9 cellular contexts compared by ENCODE assay signal in genomic region chr6:118706702-118707101, GRCh38. TPM values are rescaled to one million over a fixed set of nuclear protein-coding genes. Genes with fewer than 3 reads are reported as not detected.
DNase-seq lines count a peak whose midpoint lies in the region; ATAC-seq and TF ChIP-seq lines count a peak whose summit lies in the region.
"Had no signal": no experiment of that assay in that cellular context is flagged by ENCODE, and none has a peak within 500 bp of the region (broad histone marks: within the 10 kb centered on the region; RNA-seq: fewer than 3 reads in every experiment).

No MANE protein-coding gene starts in this region.

- ATAC-seq in activated CD8-positive, alpha-beta T cell treated with anti-CD3 and anti-CD28 coated beads, Interleukin-2, amount 10 ng/mL, durations not matched to agents 7 days and 5 days = no peak
- ATAC-seq in HG02884 (IDR thresholded peaks at IDR 0.05; ENCODE audit: unreplicated experiment) = no peak

- H3K14ac ChIP-seq in mesenchymal stem cell (ENCODE audit: low read length in 2 of 2) = peak overlapping the region in 1 of 2 experiments; percentile 91

- CTCF ChIA-PET in activated CD8-positive, alpha-beta T cell treated with anti-CD3 and anti-CD28 coated beads, Interleukin-2, amount 10 ng/mL, durations not matched to agents 7 days and 5 days (lab: Charles Lee) = interaction anchor here (1.0 to 7.4 kb wide), 11 partner anchors 9 to 422 kb away, joined by 3 to 35 read pairs (median 5); no protein-coding TSS in a partner anchor

- no peaks in the 10 kb centered on the region for H3K27me3 Mint-ChIP-seq in activated CD8-positive, alpha-beta T cell treated with anti-CD3 and anti-CD28 coated beads, Interleukin-2, amount 10 ng/mL, durations not matched to agents 7 days and 5 days (ENCODE audit: low read depth)

- peak overlapping the region; percentile 85 for H3K27ac Mint-ChIP-seq in activated CD8-positive, alpha-beta T cell treated with anti-CD3 and anti-CD28 coated beads, Interleukin-2, amount 10 ng/mL, durations not matched to agents 7 days and 5 days

- H3K4me1 Mint-ChIP-seq in activated CD8-positive, alpha-beta T cell treated with anti-CD3 and anti-CD28 coated beads, Interleukin-2, amount 10 ng/mL, durations not matched to agents 7 days and 5 days (ENCODE audit: low read depth) = peaks cover 60% of the 10 kb centered on the region

- TF ChIP-seq CTCF in GM12864 (IDR thresholded peaks at IDR 0.05; ENCODE audit: low read depth, low read length, missing control alignments) = no peak

- H4K91ac ChIP-seq in mesenchymal stem cell (ENCODE audit: low read length) = no peak overlapping the region

- peaks cover 56% of the 10 kb centered on the region for H3K36me3 Mint-ChIP-seq in activated CD8-positive, alpha-beta T cell treated with anti-CD3 and anti-CD28 coated beads, Interleukin-2, amount 10 ng/mL, durations not matched to agents 7 days and 5 days (ENCODE audit: low read depth)

- peak overlapping the region; percentile 95 for H3K27ac ChIP-seq in mesenchymal stem cell (ENCODE audit: low read length, poor library complexity, severe bottlenecking)

- peak overlapping the region; percentile 63 to 92 for H2BK12ac ChIP-seq in mesenchymal stem cell (ENCODE audit: low read length in 2 of 2)

- H2AK5ac ChIP-seq in mesenchymal stem cell (ENCODE audit: low read length, severe bottlenecking) = peak overlapping the region; percentile 86

- in situ Hi-C loops in ACHN (cut with HindIII; ENCODE audit: low pct_ligation_motif_present, low pct_unique_long_range_greater_than_20kb, low sequenced_read_pairs) = no loop called here

- H2AFZ ChIP-seq in mesenchymal stem cell (ENCODE audit: low read depth, low read length) = no peak overlapping the region

- H3K27me3 ChIP-seq in mesenchymal stem cell (ENCODE audit: control insufficient read depth in 1 of 2, insufficient read depth in 1 of 2, low read length in 2 of 2) = no peaks in the 10 kb centered on the region

- H3K9ac ChIP-seq in mesenchymal stem cell (ENCODE audit: low read length) = no peak overlapping the region

- H3K79me1 ChIP-seq in mesenchymal stem cell (replicated peaks; ENCODE audit: low read length, poor library complexity, severe bottlenecking) = peaks cover 6% of the 10 kb centered on the region

- peak overlapping the region; percentile 26 for H2BK15ac ChIP-seq in mesenchymal stem cell (ENCODE audit: low read depth, poor library complexity, severe bottlenecking)

- H4K8ac ChIP-seq in mesenchymal stem cell (ENCODE audit: low read length) = no peak overlapping the region

- DNase-seq in ACHN (peak; percentile 94), GM12864 (ENCODE audit: low read depth) (no peak), mesenchymal stem cell (no peak), C1 segment of cervical spinal cord (lab: John Stamatoyannopoulos, UW) (no peak), ureter (ENCODE audit: low spot score) (no peak)
- DNase-seq in activated CD8-positive, alpha-beta T cell treated with anti-CD3 and anti-CD28 coated beads, Interleukin-2, amount 10 ng/mL, durations not matched to agents 7 days and 5 days = no peak
- DNase-seq in activated effector memory CD4-positive, alpha-beta T cell treated with anti-CD3 and anti-CD28 coated beads, Interleukin-2, amount 50 U/mL, for 16 hours = no peak
- DNase-seq: NCI-H1694 treated with DMSO at 0.1 percent for 48 hours had no signal

- H2BK120ac ChIP-seq in mesenchymal stem cell (ENCODE audit: low read depth, low read length) = no peak overlapping the region

- H3K36me3 ChIP-seq in mesenchymal stem cell (ENCODE audit: control insufficient read depth in 1 of 2, insufficient read depth in 2 of 2, low read depth in 1 of 2, low read length in 2 of 2) = no peaks in the 10 kb centered on the region

- H3K4me3 ChIP-seq in GM12864 (ENCODE audit: low read depth, low read length) (peak overlapping the region; percentile 3; the same call in 1 of the 2 replicates), mesenchymal stem cell (ENCODE audit: insufficient read depth in 1 of 2, low read depth in 1 of 2, low read length in 2 of 2) (no peak overlapping the region)

- H2BK5ac ChIP-seq in mesenchymal stem cell (ENCODE audit: low read depth, low read length, poor library complexity, severe bottlenecking) = no peak overlapping the region

- peak overlapping the region in 1 of 2 experiments; percentile 6 for H3K18ac ChIP-seq in mesenchymal stem cell (ENCODE audit: low read depth in 1 of 2, low read length in 2 of 2)

- H3K9me3 Mint-ChIP-seq in activated CD8-positive, alpha-beta T cell treated with anti-CD3 and anti-CD28 coated beads, Interleukin-2, amount 10 ng/mL, durations not matched to agents 7 days and 5 days (ENCODE audit: insufficient read depth) = no peaks in the 10 kb centered on the region

- peaks cover 7% of the 10 kb centered on the region for H3K4me1 ChIP-seq in mesenchymal stem cell (ENCODE audit: control insufficient read depth, insufficient read depth, low read depth, low read length)

- no peak overlapping the region for H3K23ac ChIP-seq in mesenchymal stem cell (ENCODE audit: low read length in 2 of 2)

- H3K4me3 Mint-ChIP-seq in activated CD8-positive, alpha-beta T cell treated with anti-CD3 and anti-CD28 coated beads, Interleukin-2, amount 10 ng/mL, durations not matched to agents 7 days and 5 days = peak overlapping the region; percentile 77

- POLR2A ChIA-PET in activated CD8-positive, alpha-beta T cell treated with anti-CD3 and anti-CD28 coated beads, Interleukin-2, amount 10 ng/mL, durations not matched to agents 7 days and 5 days (lab: Charles Lee) = interaction anchor here (0.5 to 2.3 kb wide), 7 partner anchors 10 to 1025 kb away, joined by 3 to 9 read pairs (median 6); partner anchors contain the start of gene CEP85L

- 93% methylated on average over 3 of the region's 3 CpGs for WGBS in mesenchymal stem cell

- H3K4me2 ChIP-seq in mesenchymal stem cell (ENCODE audit: low read length, poor library complexity, severe bottlenecking) = peak overlapping the region; percentile 23

- H3K4ac ChIP-seq in mesenchymal stem cell (ENCODE audit: low read depth in 1 of 2, low read length in 2 of 2) = peak overlapping the region in 1 of 2 experiments; percentile 4

- no peaks in the 10 kb centered on the region for H3K9me3 ChIP-seq in mesenchymal stem cell (ENCODE audit: control insufficient read depth, low read length)

RNA-seq across cellular contexts. Expression of gene CEP85L, which starts 55.3 kb away (rescaled TPM):
- total RNA-seq in activated CD8-positive, alpha-beta T cell treated with anti-CD3 and anti-CD28 coated beads, Interleukin-2, amount 10 ng/mL, durations not matched to agents 7 days and 5 days = 10 to 100 TPM; 45.7 to 48.7 TPM
- 6.0 TPM for polyA plus RNA-seq in mesenchymal stem cell (2013, experiment 1 of 2)
- polyA plus RNA-seq in mesenchymal stem cell (2013, experiment 2 of 2) = 6.1 TPM
- total RNA-seq in ureter = 34.5 TPM
